Comparison of ENCODE assay signal across 9 cellular contexts in genomic region chr5:80191397-80191796, GRCh38.
DNase-seq lines count a peak whose midpoint lies in the region; ATAC-seq and TF ChIP-seq lines count a peak whose summit lies in the region.
"Had no signal": no experiment of that assay in that cellular context is flagged by ENCODE, and none has a peak within 500 bp of the region (broad histone marks: within the 10 kb centered on the region; RNA-seq: fewer than 3 reads in every experiment).

No MANE protein-coding gene starts in this region.

- TF ChIP-seq POLR2A in vagina (IDR thresholded peaks at IDR 0.05): no peak

- H3K4me3 Mint-ChIP-seq in nephron: peak overlapping the region in 1 of 3 experiments; percentile 44

- DNase-seq in left ventricle myocardium inferior (no peak), left cardiac atrium (no peak), vagina (ENCODE audit: extremely low spot score in 2 of 2) (no peak), HuH-7 (ENCODE audit: low spot score) (no peak)
- DNase-seq in stimulated activated CD4-positive, alpha-beta T cell treated with anti-CD3 and anti-CD28 coated beads, Interleukin-1b, Interleukin-23, amount 100 ng/mL, for 48 hours: no peak
- DNase-seq: stimulated activated CD4-positive, alpha-beta T cell treated with anti-CD3 and anti-CD28 coated beads, Interleukin-2, amount 100 ng/mL, for 24 hours had no signal

- no peak for ATAC-seq in left cardiac atrium
- no peak for ATAC-seq in GM21717 (IDR thresholded peaks at IDR 0.05; ENCODE audit: unreplicated experiment)

- H3K9me3 Mint-ChIP-seq in nephron: no peaks in the 10 kb centered on the region

- H3K27ac Mint-ChIP-seq in nephron: peak overlapping the region; percentile 98 to 99 (median 98)

- H3K4me3 ChIP-seq in left ventricle myocardium inferior (peak overlapping the region; percentile 34), vagina (no peak overlapping the region)

- no peaks in the 10 kb centered on the region for H3K27me3 Mint-ChIP-seq in nephron (ENCODE audit: low read depth)

- no peak for TF ChIP-seq CTCF in left ventricle myocardium inferior (IDR thresholded peaks at IDR 0.05; ENCODE audit: borderline replicate concordance)
- TF ChIP-seq CTCF in nephron (IDR thresholded peaks at IDR 0.05; ENCODE audit: unreplicated experiment in 3 of 3): no peak
- no peak for TF ChIP-seq CTCF in vagina (IDR thresholded peaks at IDR 0.05)

- H3K36me3 ChIP-seq in left ventricle myocardium inferior (no peaks in the 10 kb centered on the region), vagina (peaks cover 0 to 1% of the 10 kb centered on the region in 2 donors)

- H3K4me1 ChIP-seq in left ventricle myocardium inferior (peaks cover 72% of the 10 kb centered on the region), vagina (peaks cover 65% of the 10 kb centered on the region)

- H3K9me3 ChIP-seq in left ventricle myocardium inferior (replicated peaks): no peaks in the 10 kb centered on the region
- H3K9me3 ChIP-seq in vagina: no peaks in the 10 kb centered on the region

- intact Hi-C loops in left ventricle myocardium inferior (cut with micrococcal nuclease) (no loop called here), left cardiac atrium (cut with DNase I) (no loop called here), vagina (cut with DNase I) (no loop called here)

- peaks cover 78% of the 10 kb centered on the region for H3K4me1 Mint-ChIP-seq in nephron

- H3K27ac ChIP-seq in left ventricle myocardium inferior (replicated peaks) (peak overlapping the region; percentile 87), angular gyrus (ENCODE audit: low read depth, low read length) (peak overlapping the region; percentile 18), vagina (peak overlapping the region; percentile 34)

- H3K27me3 ChIP-seq in left ventricle myocardium inferior (ENCODE audit: low read depth) (no peaks in the 10 kb centered on the region), vagina (no peaks in the 10 kb centered on the region)

- H3K36me3 Mint-ChIP-seq in nephron (ENCODE audit: low read depth): peaks cover 16% of the 10 kb centered on the region

Comparison
In these comparisons a context has a peak if more than half of its experiments do, and no peak if none do; other contexts are left out.
1. H3K27ac ChIP-seq: peak in every context shown above with its lines; median percentile 87 in left ventricle myocardium inferior; 34 in vagina; 18 in angular gyrus.